In genomic region chr4:129240816-129241215, GRCh38 we compare ENCODE assay signal across 18 cellular contexts.
DNase-seq lines count a peak whose midpoint lies in the region; ATAC-seq and TF ChIP-seq lines count a peak whose summit lies in the region.
"Had no signal": no experiment of that assay in that cellular context is flagged by ENCODE, and none has a peak within 500 bp of the region (broad histone marks: within the 10 kb centered on the region; RNA-seq: fewer than 3 reads in every experiment).

No MANE protein-coding gene starts in this region.

- no peak for ATAC-seq in GM21515 (IDR thresholded peaks at IDR 0.05; ENCODE audit: unreplicated experiment)
- ATAC-seq in HG03378 (IDR thresholded peaks at IDR 0.05; ENCODE audit: unreplicated experiment): no peak
- ATAC-seq: A549, lower lobe of right lung had no signal

- no peak for TF ChIP-seq CTCF in retinal pigment epithelial cell (conservative IDR thresholded peaks at IDR 0.05; ENCODE audit: low read depth, low read length)

- no peak overlapping the region for H3K4me3 ChIP-seq in retinal pigment epithelial cell (ENCODE audit: low read length)
- H3K4me3 ChIP-seq: A549, cardiac muscle cell, lower lobe of right lung, Peyer's patch had no signal

- peak; percentile 41 for DNase-seq in NCI-H1105 treated with DMSO at 0.1 percent for 48 hours (lab: John Stamatoyannopoulos, UW)
- no peak for DNase-seq in NCI-H1105 (lab: John Stamatoyannopoulos, UW)
- peak; percentile 82 for DNase-seq in NCI-H748 (lab: John Stamatoyannopoulos, UW; ENCODE audit: unreplicated experiment)
- peak; percentile 17 for DNase-seq in fibroblast of the conjunctiva (ENCODE audit: low read depth)
- DNase-seq in retinal pigment epithelial cell (ENCODE audit: low read depth): peak; percentile 27
- no peak for DNase-seq in NAMALWA (ENCODE audit: low spot score)
- DNase-seq: activated gamma-delta T cell, COR-L47, KG1, lower lobe of right lung, NCI-H226, nucleus accumbens, Peyer's patch, T-helper 2 cell had no signal

Comparison
In these comparisons a context has a peak if more than half of its experiments do, and no peak if none do; other contexts are left out.
1. DNase-seq: peak in NCI-H1105 treated with DMSO at 0.1 percent for 48 hours (single experiment), NCI-H748 (single experiment), fibroblast of the conjunctiva (single experiment) and retinal pigment epithelial cell (single experiment); none in NCI-H1105 (single experiment) and NAMALWA (single experiment).